ENCODE assay signal across 15 cellular contexts in genomic region chr7:90804370-90804769, GRCh38.
"Had no signal": no experiment of that assay in that cellular context is flagged by ENCODE, and none has a peak within 500 bp of the region (broad histone marks: within the 10 kb centered on the region; RNA-seq: fewer than 3 reads in every experiment).

No MANE protein-coding gene starts in this region.

- ATAC-seq: left cardiac atrium, natural killer cell, sciatic nerve had no signal

- H3K4me3 ChIP-seq: colonic mucosa, lung, transverse colon had no signal

- DNase-seq: activated CD4-positive, alpha-beta T cell treated with anti-CD3 and anti-CD28 coated beads, Interleukin-2, amount 10 ng/mL, durations not matched to agents 7 days and 5 days; activated CD4-positive, CD25-positive, alpha-beta regulatory T cell; activated naive CD4-positive, alpha-beta T cell treated with anti-CD3 and anti-CD28 coated beads, Interleukin-2, amount 50 U/mL, for 16 hours; amygdala; colonic mucosa; effector CD4-positive, alpha-beta T cell; hippocampal formation; left cardiac atrium; natural killer cell; stimulated activated CD4-positive, alpha-beta T cell treated with anti-CD3 and anti-CD28 coated beads, Interleukin-2, amount 100 ng/mL, for 24 hours; stimulated activated naive CD4-positive, alpha-beta T cell; substantia nigra; transverse colon had no signal
